Comparison of ENCODE assay signal across 9 cellular contexts in the genomic region with DNA sequence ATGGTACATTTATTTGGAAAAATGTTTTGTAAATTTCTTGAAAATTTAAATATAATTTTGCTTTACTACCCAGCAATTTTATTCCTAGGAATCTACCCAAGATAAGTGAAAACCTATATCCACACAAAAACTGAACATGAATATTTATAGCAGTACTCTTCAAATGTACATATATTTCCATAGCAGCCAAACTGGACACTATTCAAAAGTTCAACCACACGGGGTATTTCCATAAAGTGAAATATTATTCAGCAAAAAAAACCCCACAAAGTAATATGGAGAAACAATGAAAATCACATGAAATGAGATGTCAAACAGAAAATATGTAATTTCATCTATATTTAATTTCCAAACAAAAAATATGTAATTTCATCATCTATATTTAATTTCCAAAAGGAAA.
"Had no signal": no experiment of that assay in that cellular context is flagged by ENCODE, and none has a peak within 500 bp of the region (broad histone marks: within the 10 kb centered on the region; RNA-seq: fewer than 3 reads in every experiment).

No MANE protein-coding gene starts in this region.

- H2AFZ ChIP-seq: GM23338 had no signal

- DNase-seq: H9, HCEC 1CT, Karpas-422, KBM-7 had no signal

- H3K27ac ChIP-seq: KMS-11 had no signal

- H3K4me3 ChIP-seq: GM23338 had no signal

- H3K4me2 ChIP-seq: GM23338, KMS-11 had no signal

- ATAC-seq: GM23338 had no signal

- FAIRE-seq: H1, H54, HTR-8/SVneo had no signal

- H3K9ac ChIP-seq: KMS-11 had no signal
